ENCODE assay signal across 18 cellular contexts in the genomic region with DNA sequence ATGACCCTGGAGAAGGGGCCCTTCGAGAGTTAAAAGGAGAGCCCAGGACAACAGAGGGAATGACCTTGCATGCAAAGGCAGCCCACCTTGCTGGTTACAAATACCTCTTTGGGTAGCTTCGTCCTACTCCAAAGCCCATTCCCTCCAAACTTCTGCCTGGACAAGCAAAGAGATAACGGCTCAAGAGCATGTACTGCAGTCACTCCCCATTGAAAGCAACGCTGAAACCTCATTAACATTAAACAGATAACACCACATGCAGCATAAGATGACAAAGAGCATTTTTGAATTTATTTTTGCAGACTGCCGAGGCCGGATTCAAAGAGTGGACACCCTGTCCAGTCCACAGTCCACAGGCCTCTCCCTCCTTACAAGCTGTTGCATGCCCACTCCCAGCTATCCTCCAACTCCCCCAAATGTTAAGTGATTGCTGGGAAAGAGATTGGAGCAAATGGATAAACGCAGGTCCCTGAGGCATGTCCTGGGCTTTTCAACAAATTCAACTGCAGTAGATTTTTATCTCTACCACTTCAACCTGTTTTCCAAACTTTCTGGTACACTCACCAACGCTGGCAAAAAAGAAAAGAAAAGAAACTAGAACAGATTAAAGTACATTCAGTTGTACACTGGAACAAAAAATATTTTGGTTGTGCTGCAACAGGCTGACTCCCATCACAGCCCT.
"Had no signal": no experiment of that assay in that cellular context is flagged by ENCODE, and none has a peak within 500 bp of the region (broad histone marks: within the 10 kb centered on the region; RNA-seq: fewer than 3 reads in every experiment).

No MANE protein-coding gene starts in this region.

- H3K27ac ChIP-seq: brain microvascular endothelial cell, left lung had no signal

- DNase-seq: activated CD4-positive, alpha-beta T cell treated with anti-CD3 and anti-CD28 coated beads for 4 hours; activated CD8-positive, alpha-beta memory T cell treated with anti-CD3 and anti-CD28 coated beads, Interleukin-2, amount 50 U/mL, for 48 hours; activated CD8-positive, alpha-beta T cell treated with anti-CD3 and anti-CD28 coated beads for 36 hours; activated gamma-delta T cell treated with Interleukin-2 at 50 U/mL for 16 hours; activated naive CD8-positive, alpha-beta T cell treated with anti-CD3 and anti-CD28 coated beads for 36 hours; brain microvascular endothelial cell; dermis blood vessel endothelial cell; effector memory CD8-positive, alpha-beta T cell; islet precursor cell; left lung; naive thymus-derived CD8-positive, alpha-beta T cell; retina; stimulated activated CD4-positive, alpha-beta T cell treated with anti-CD3 and anti-CD28 coated beads, Interleukin-15, amount 100 ng/mL, for 24 hours; stimulated activated CD4-positive, alpha-beta T cell treated with anti-CD3 and anti-CD28 coated beads, Interleukin-4, amount 100 ng/mL, for 1 hour; stimulated activated naive B cell treated with anti-CD40 and anti-IgM and Interleukin-4, amounts not matched to agents 10 μg/mL and 1 μg/mL and 100 μg/mL, for 72 hours; T-helper 2 cell had no signal

- H3K9me3 Mint-ChIP-seq: memory B cell had no signal

- H3K27me3 Mint-ChIP-seq: activated CD8-positive, alpha-beta T cell treated with anti-CD3 and anti-CD28 coated beads for 36 hours; activated naive CD8-positive, alpha-beta T cell treated with anti-CD3 and anti-CD28 coated beads for 36 hours; effector memory CD8-positive, alpha-beta T cell; memory B cell; naive thymus-derived CD8-positive, alpha-beta T cell; stimulated activated naive B cell treated with anti-CD40 and anti-IgM and Interleukin-4, amounts not matched to agents 10 μg/mL and 1 μg/mL and 100 μg/mL, for 72 hours had no signal

- ATAC-seq: activated CD8-positive, alpha-beta T cell treated with anti-CD3 and anti-CD28 coated beads for 36 hours; naive thymus-derived CD8-positive, alpha-beta T cell; stimulated activated naive B cell treated with anti-CD40 and anti-IgM and Interleukin-4, amounts not matched to agents 10 μg/mL and 1 μg/mL and 100 μg/mL, for 72 hours had no signal

- H3K4me3 ChIP-seq: left lung, transverse colon had no signal

- H3K27ac Mint-ChIP-seq: activated CD8-positive, alpha-beta T cell treated with anti-CD3 and anti-CD28 coated beads for 36 hours; activated naive CD8-positive, alpha-beta T cell treated with anti-CD3 and anti-CD28 coated beads for 36 hours; memory B cell; naive thymus-derived CD8-positive, alpha-beta T cell; stimulated activated naive B cell treated with anti-CD40 and anti-IgM and Interleukin-4, amounts not matched to agents 10 μg/mL and 1 μg/mL and 100 μg/mL, for 72 hours had no signal

- H3K4me3 Mint-ChIP-seq: activated CD8-positive, alpha-beta T cell treated with anti-CD3 and anti-CD28 coated beads for 36 hours; activated naive CD8-positive, alpha-beta T cell treated with anti-CD3 and anti-CD28 coated beads for 36 hours; effector memory CD8-positive, alpha-beta T cell; memory B cell; naive thymus-derived CD8-positive, alpha-beta T cell; stimulated activated naive B cell treated with anti-CD40 and anti-IgM and Interleukin-4, amounts not matched to agents 10 μg/mL and 1 μg/mL and 100 μg/mL, for 72 hours had no signal

- H3K27me3 ChIP-seq: brain microvascular endothelial cell, left lung, transverse colon had no signal

- H3K9me3 ChIP-seq: left lung, transverse colon had no signal

- H3K36me3 ChIP-seq: brain microvascular endothelial cell, left lung, transverse colon had no signal
